Comparison of ENCODE assay signal across 8 cellular contexts in the genomic region with DNA sequence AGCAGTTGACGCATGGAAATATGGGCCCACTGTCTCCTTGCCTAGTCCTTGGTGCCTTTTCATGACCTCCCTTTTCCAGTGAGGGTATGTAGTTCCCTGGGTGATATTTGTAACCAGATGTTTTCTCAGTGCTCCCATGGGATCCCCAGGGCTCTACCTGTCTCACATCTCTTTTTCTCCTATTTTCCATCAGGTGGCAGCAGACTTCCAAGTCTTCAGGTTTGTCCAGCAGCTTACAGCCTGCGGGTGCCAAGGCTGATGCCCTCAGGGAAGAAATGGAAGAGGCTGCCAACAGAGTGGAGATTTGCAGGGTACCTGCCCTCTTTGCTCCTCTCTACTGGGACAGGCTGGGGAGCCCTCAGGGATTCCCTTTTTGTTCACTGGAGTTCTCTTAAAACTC.
DNase-seq lines count a peak whose midpoint lies in the region; ATAC-seq, FAIRE-seq and TF ChIP-seq lines count a peak whose summit lies in the region.
"Had no signal": no experiment of that assay in that cellular context is flagged by ENCODE, and none has a peak within 500 bp of the region (broad histone marks: within the 10 kb centered on the region; RNA-seq: fewer than 3 reads in every experiment).

No MANE protein-coding gene starts in this region.

- TF ChIP-seq POLR2A in HepG2 (IDR thresholded peaks at IDR 0.05; ENCODE audit: insufficient read depth in 1 of 2, low read depth in 2 of 2, low read length in 2 of 2), result no peak

- H3K27ac ChIP-seq in Karpas-422 (ENCODE audit: low read length) (peak overlapping the region; percentile 91), astrocyte (ENCODE audit: low read depth, low read length) (no peak overlapping the region), HepG2 (ENCODE audit: extremely low read length, insufficient read depth, low read length) (no peak overlapping the region)
- H3K27ac ChIP-seq: RWPE1 had no signal

- no peaks in the 10 kb centered on the region for H3K9me2 ChIP-seq in Karpas-422 (replicated peaks; ENCODE audit: insufficient read depth, low read length)

- BruUV-seq in HepG2 (replicated peaks; lab: Mats Ljungman, UMichigan), result no TSS peak

- no peak for TF ChIP-seq RAD21 in HepG2 (CRISPR knock-in tag; IDR thresholded peaks at IDR 0.05)

- no peaks in the 10 kb centered on the region for H3K4me1 Mint-ChIP-seq in astrocyte (ENCODE audit: low read depth, unreplicated experiment)

- peak; percentile 73 for ATAC-seq in HepG2

- FAIRE-seq in astrocyte (lab: Jason Lieb, UNC) (no peak), HepG2 (lab: Jason Lieb, UNC) (peak; percentile 32)

- no peak overlapping the region for H3K4me3 Mint-ChIP-seq in astrocyte (ENCODE audit: unreplicated experiment)

- no peaks in the 10 kb centered on the region for H3K27me3 Mint-ChIP-seq in astrocyte (ENCODE audit: low read depth, unreplicated experiment)

- H3K79me2 ChIP-seq in Karpas-422 (ENCODE audit: low read length) (no peaks in the 10 kb centered on the region), astrocyte (ENCODE audit: insufficient read depth, low read length) (no peaks in the 10 kb centered on the region), HepG2 (ENCODE audit: insufficient read depth, low read length) (no peaks in the 10 kb centered on the region)

- no peaks in the 10 kb centered on the region for H3K9me3 ChIP-seq in Karpas-422 (ENCODE audit: low read length)
- no peaks in the 10 kb centered on the region for H3K9me3 ChIP-seq in astrocyte (ENCODE audit: insufficient read depth, low read depth, low read length)
- no peaks in the 10 kb centered on the region for H3K9me3 ChIP-seq in HepG2 (ENCODE audit: low read length)

- TF ChIP-seq EP300 in HepG2 (IDR thresholded peaks at IDR 0.05; ENCODE audit: low read depth in 2 of 2, low read length in 2 of 2) (no peak), HepG2 (CRISPR knock-in tag; IDR thresholded peaks at IDR 0.05; ENCODE audit: borderline replicate concordance) (no peak)

- H3K9me3 Mint-ChIP-seq in astrocyte (ENCODE audit: unreplicated experiment), result no peaks in the 10 kb centered on the region

- H2AFZ ChIP-seq in Karpas-422 (ENCODE audit: low read length) (no peak overlapping the region), astrocyte (ENCODE audit: low read depth, low read length) (no peak overlapping the region), HepG2 (ENCODE audit: low read length) (no peak overlapping the region)

- H3K36me3 ChIP-seq in Karpas-422 (ENCODE audit: insufficient read depth, low read length) (peaks cover 3% of the 10 kb centered on the region; the same call in 1 of the 2 replicates), astrocyte (ENCODE audit: insufficient read depth, low read length) (no peaks in the 10 kb centered on the region), HepG2 (replicated peaks in 1 of 2; ENCODE audit: control insufficient read depth in 1 of 2, insufficient read depth in 2 of 2, low read length in 2 of 2) (no peaks in the 10 kb centered on the region)

- no peaks in the 10 kb centered on the region for H3K36me3 Mint-ChIP-seq in astrocyte (ENCODE audit: low read depth, unreplicated experiment)

- H3K4me2 ChIP-seq in Karpas-422 (ENCODE audit: low read depth, low read length, poor library complexity, severe bottlenecking) (peak overlapping the region; percentile 66), astrocyte (ENCODE audit: low read length) (no peak overlapping the region), HepG2 (ENCODE audit: low read depth, low read length) (no peak overlapping the region)

- H3K4me3 ChIP-seq in Karpas-422 (ENCODE audit: low read length), result no peak overlapping the region
- no peak overlapping the region for H3K4me3 ChIP-seq in astrocyte (ENCODE audit: insufficient read depth, low read depth, low read length)
- H3K4me3 ChIP-seq in HepG2 (replicated peaks in 1 of 3; ENCODE audit: insufficient read depth in 1 of 3, low read depth in 2 of 3, low read length in 3 of 3), result no peak overlapping the region

- TF ChIP-seq CTCF in astrocyte (IDR thresholded peaks at IDR 0.05; ENCODE audit: insufficient read depth, low read depth, low read length) (peak; percentile 11), HepG2 (CRISPR knock-in tag; IDR thresholded peaks at IDR 0.05) (peak; percentile 54)

- H4K20me1 ChIP-seq in Karpas-422 (ENCODE audit: insufficient read depth, low read depth, low read length) (no peaks in the 10 kb centered on the region), astrocyte (ENCODE audit: insufficient read depth, low read length) (no peaks in the 10 kb centered on the region), HepG2 (ENCODE audit: insufficient read depth, low read length) (no peaks in the 10 kb centered on the region)

- H3K4me1 ChIP-seq in Karpas-422 (ENCODE audit: low read length) (peaks cover 29% of the 10 kb centered on the region), astrocyte (ENCODE audit: insufficient read depth, low read length) (no peaks in the 10 kb centered on the region), HepG2 (ENCODE audit: insufficient read depth, low read length) (no peaks in the 10 kb centered on the region)

- H3K27ac Mint-ChIP-seq in astrocyte (ENCODE audit: unreplicated experiment), result no peak overlapping the region

- CTCF ChIA-PET in HepG2 (lab: Yijun Ruan, JAX; ENCODE audit: low intra/inter-chr PET ratio, low total read pairs), result interaction anchor here (2.2 kb wide), 1 partner anchor 75 kb away, joined by 8 read pairs; no protein-coding TSS in a partner anchor

- 75% methylated on average over 2 of the region's 2 CpGs for WGBS in HepG2 (ENCODE audit: low lambda C conversion rate)

- H3K27me3 ChIP-seq in Karpas-422 (ENCODE audit: low read length) (no peaks in the 10 kb centered on the region), astrocyte (ENCODE audit: insufficient read depth, low read length) (no peaks in the 10 kb centered on the region), HepG2 (ENCODE audit: control insufficient read depth in 1 of 2, insufficient read depth in 2 of 2, low read length in 2 of 2) (no peaks in the 10 kb centered on the region)

- peak overlapping the region; percentile 26; the same call in 1 of the 2 replicates for H3K9ac ChIP-seq in Karpas-422 (ENCODE audit: low read length)
- no peak overlapping the region for H3K9ac ChIP-seq in astrocyte (ENCODE audit: low read length)
- no peak overlapping the region for H3K9ac ChIP-seq in HepG2 (ENCODE audit: insufficient read depth, low read depth, low read length)

- DNase-seq in EH (ENCODE audit: low read depth) (peak; percentile 6), Karpas-422 (peak; percentile 72), astrocyte (ENCODE audit: low read depth) (peak; percentile 11), HepG2 (ENCODE audit: low spot score) (peak; percentile 29), HUDEP-2 (lab: John Stamatoyannopoulos, UW; ENCODE audit: unreplicated experiment in 76 of 76) (no peak), DMS114 treated with DMSO at 0.1 percent for 48 hours (lab: John Stamatoyannopoulos, UW; ENCODE audit: unreplicated experiment) (no peak)
- no peak for DNase-seq in stimulated activated naive CD4-positive, alpha-beta T cell (lab: John Stamatoyannopoulos, UW)

- POLR2A ChIA-PET in HepG2 (lab: Yijun Ruan, JAX), result interaction anchor here (1.5 kb wide), 1 partner anchor 89 kb away, joined by 3 read pairs; the partner anchor contains the start of gene ELAC2

- in situ Hi-C loops in HepG2 (cut with HindIII; ENCODE audit: extremely low pct_ligation_motif_present, low pct_unique_long_range_greater_than_20kb), result loop anchor here (5.0 kb wide), 1 partner anchor 74 kb away; no protein-coding TSS in a partner anchor

- intact Hi-C loops in HepG2 (cut with micrococcal nuclease; ENCODE audit: unreplicated experiment), result loop anchor here (2.0 kb wide), 1 partner anchor 74 kb away; no protein-coding TSS in a partner anchor

TF ChIP-seq in HepG2, 621 proteins besides CTCF, POLR2A, EP300 and RAD21:
- peak; percentile 60 for TF ChIP-seq STAG1 (CRISPR knock-in tag; IDR thresholded peaks at IDR 0.05)
- TF ChIP-seq ZNF605 (CRISPR knock-in tag; IDR thresholded peaks at IDR 0.05), result no peak

Comparison
In these comparisons a context has a peak if more than half of its experiments do, and no peak if none do; other contexts are left out.
1. DNase-seq: peak in EH (single experiment), Karpas-422 (single experiment), astrocyte (single experiment) and HepG2 (single experiment); none in HUDEP-2 (0 of 76), stimulated activated naive CD4-positive, alpha-beta T cell (0 of 6) and DMS114 treated with DMSO at 0.1 percent for 48 hours (single experiment).